In the genomic region with DNA sequence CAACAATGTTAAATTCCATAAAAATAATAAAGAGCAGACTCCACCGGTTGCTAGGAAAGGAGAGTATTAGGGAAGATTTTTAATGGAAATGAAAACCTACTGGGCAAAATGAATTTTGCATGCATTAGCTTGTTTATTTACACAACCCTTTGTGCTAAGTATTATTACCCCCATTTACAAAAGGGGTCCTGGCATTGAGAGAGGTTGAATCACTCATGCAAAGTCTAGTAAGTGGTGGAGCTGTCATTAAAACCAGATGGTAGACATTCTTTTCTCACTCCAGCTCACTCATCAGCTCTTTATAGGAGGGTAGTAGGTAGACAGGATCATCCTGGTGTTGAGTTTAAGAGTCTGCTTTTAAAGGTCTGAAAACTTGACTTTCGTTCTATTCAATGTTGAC, we compare ENCODE assay signal across 26 cellular contexts.
DNase-seq lines count a peak whose midpoint lies in the region; ATAC-seq and TF ChIP-seq lines count a peak whose summit lies in the region.
"Had no signal": no experiment of that assay in that cellular context is flagged by ENCODE, and none has a peak within 500 bp of the region (broad histone marks: within the 10 kb centered on the region; RNA-seq: fewer than 3 reads in every experiment).

No MANE protein-coding gene starts in this region.

- H3K36me3 ChIP-seq in tibial nerve, result no peaks in the 10 kb centered on the region
- H3K36me3 ChIP-seq: heart right ventricle, vagina, WERI-Rb-1 had no signal

- DNase-seq in Daoy (ENCODE audit: low read depth) (peak; percentile 19), HFF-Myc (ENCODE audit: extremely low read depth, low read depth) (peak; percentile 72), NCI-H748 treated with DMSO at 0.1 percent for 48 hours (lab: John Stamatoyannopoulos, UW) (peak; percentile 47), fibroblast of peridontal ligament (ENCODE audit: extremely low read depth) (peak; percentile 61), tibial nerve (ENCODE audit: low spot score in 2 of 2) (no peak), dedifferentiated amniotic fluid mesenchymal stem cell (ENCODE audit: extremely low spot score) (no peak)
- DNase-seq: activated CD4-positive, alpha-beta T cell treated with anti-CD3 and anti-CD28 coated beads for 48 hours; activated gamma-delta T cell treated with Interleukin-2 at 50 U/mL for 16 hours; activated T-cell treated with anti-CD3 and anti-CD28 coated beads, Interleukin-2, amount 50 U/mL, for 1 hour; AML-193; CD8-positive, alpha-beta T cell; foreskin melanocyte; GF-D8; heart right ventricle; NCI-H2029; NCI-H345; nephron progenitor cell; NK-92 treated with Interleukin-12 subunit alpha and Interleukin-12 subunit beta, amount 100 ng/mL, for 24 hours; PC-9; SHP77; T-helper 9 cell; WERI-Rb-1 had no signal

- WGBS in tibial nerve, 2 donors, result 76 to 93% methylated on average over 2 of the region's 2 CpGs

- no peak for ATAC-seq in GM21825 (IDR thresholded peaks at IDR 0.05; ENCODE audit: unreplicated experiment)
- ATAC-seq in HG03045 (IDR thresholded peaks at IDR 0.05; ENCODE audit: unreplicated experiment), result no peak
- ATAC-seq: CD8-positive, alpha-beta T cell; heart right ventricle had no signal

- peaks cover 0 to 5% (median 0%) of the 10 kb centered on the region in 4 donors for H3K4me1 ChIP-seq in tibial nerve
- H3K4me1 ChIP-seq: vagina had no signal

- TF ChIP-seq CTCF in HFF-Myc (IDR thresholded peaks at IDR 0.05; ENCODE audit: low read depth, low read length, missing control alignments) (no peak), tibial nerve (IDR thresholded peaks at IDR 0.05) (no peak)

- H3K4me3 ChIP-seq in HFF-Myc (replicated peaks; ENCODE audit: low read depth, low read length) (no peak overlapping the region), tibial nerve (no peak overlapping the region)
- H3K4me3 ChIP-seq: heart right ventricle, PC-9, vagina had no signal

- TF ChIP-seq POLR2A in tibial nerve (IDR thresholded peaks at IDR 0.05), result no peak

- H3K27me3 ChIP-seq in tibial nerve, result no peaks in the 10 kb centered on the region
- H3K27me3 ChIP-seq: heart right ventricle, vagina had no signal

- no peak overlapping the region for H3K27ac ChIP-seq in tibial nerve
- H3K27ac ChIP-seq: heart right ventricle, HL-60, PC-9, vagina, WERI-Rb-1 had no signal

- no peak for TF ChIP-seq EP300 in tibial nerve (IDR thresholded peaks at IDR 0.05)

- no peaks in the 10 kb centered on the region for H3K9me3 ChIP-seq in tibial nerve
- H3K9me3 ChIP-seq: vagina had no signal

Comparison
In these comparisons a context has a peak if more than half of its experiments do, and no peak if none do; other contexts are left out.
1. DNase-seq: peak in Daoy (single experiment), HFF-Myc (single experiment), NCI-H748 treated with DMSO at 0.1 percent for 48 hours (single experiment) and fibroblast of peridontal ligament (single experiment); none in tibial nerve (0 of 2) and dedifferentiated amniotic fluid mesenchymal stem cell (single experiment).